Comparison of ENCODE assay signal across 1 cellular context in the genomic region with DNA sequence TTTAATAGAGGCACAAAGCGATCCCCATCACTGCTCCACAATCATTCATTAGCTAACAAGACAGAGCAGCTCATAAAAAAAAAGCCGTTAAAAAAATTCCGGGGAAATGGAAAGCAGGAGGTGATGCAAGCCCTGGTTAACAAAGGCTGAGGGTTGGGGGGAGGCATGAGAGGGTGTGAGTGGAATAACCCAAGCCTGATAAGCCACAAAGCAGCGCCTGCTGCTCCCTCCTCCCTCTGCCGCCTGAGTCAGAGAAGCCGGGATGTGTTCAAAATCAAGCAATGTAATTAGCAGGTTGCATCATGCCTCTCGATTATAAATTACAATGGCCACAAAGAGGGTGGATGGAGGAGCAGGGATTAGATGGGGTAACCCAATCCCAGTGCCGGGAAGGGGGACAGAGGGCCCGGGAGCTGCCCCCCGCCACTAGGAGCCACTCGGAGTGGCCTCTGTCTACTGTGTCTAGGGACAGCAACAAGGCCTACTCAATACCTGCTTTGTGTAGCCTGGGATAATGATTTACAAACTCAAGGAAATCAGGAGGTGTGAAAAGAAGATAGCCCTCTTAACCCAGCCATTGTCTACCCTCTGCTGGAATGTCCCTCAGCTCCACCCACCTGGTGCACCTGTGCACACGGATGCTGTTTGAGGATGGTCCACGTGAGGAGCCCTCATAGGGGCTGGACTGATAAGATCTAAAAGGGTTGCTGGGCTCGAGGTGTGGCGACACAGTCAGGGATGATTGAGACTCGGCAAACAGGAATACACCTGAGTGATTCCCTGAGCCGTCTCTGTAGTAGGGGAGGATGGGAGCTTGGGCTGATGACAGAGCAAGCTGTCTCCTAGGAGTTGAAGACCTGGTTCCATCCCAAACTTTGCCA.
TF ChIP-seq lines count a peak whose summit lies in the region.

No MANE protein-coding gene starts in this region.

TF ChIP-seq in HepG2, 621 proteins besides CTCF, POLR2A, EP300 and RAD21 (continued from another document and continues in another):
- TF ChIP-seq NCOA2 (CRISPR knock-in tag; IDR thresholded peaks at IDR 0.05): peak; percentile 92
- TF ChIP-seq, protein P1, sequence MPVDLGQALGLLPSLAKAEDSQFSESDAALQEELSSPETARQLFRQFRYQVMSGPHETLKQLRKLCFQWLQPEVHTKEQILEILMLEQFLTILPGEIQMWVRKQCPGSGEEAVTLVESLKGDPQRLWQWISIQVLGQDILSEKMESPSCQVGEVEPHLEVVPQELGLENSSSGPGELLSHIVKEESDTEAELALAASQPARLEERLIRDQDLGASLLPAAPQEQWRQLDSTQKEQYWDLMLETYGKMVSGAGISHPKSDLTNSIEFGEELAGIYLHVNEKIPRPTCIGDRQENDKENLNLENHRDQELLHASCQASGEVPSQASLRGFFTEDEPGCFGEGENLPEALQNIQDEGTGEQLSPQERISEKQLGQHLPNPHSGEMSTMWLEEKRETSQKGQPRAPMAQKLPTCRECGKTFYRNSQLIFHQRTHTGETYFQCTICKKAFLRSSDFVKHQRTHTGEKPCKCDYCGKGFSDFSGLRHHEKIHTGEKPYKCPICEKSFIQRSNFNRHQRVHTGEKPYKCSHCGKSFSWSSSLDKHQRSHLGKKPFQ (CRISPR knock-in tag; IDR thresholded peaks at IDR 0.05; ENCODE audit: insufficient replicate concordance): no peak
- TF ChIP-seq HOXA3 (CRISPR knock-in tag; IDR thresholded peaks at IDR 0.05): peak; percentile 86
- no peak for TF ChIP-seq ZNF572 (CRISPR knock-in tag; IDR thresholded peaks at IDR 0.05)
- TF ChIP-seq ZNF44 (CRISPR knock-in tag; IDR thresholded peaks at IDR 0.05): no peak
- TF ChIP-seq RCOR2 (CRISPR knock-in tag; IDR thresholded peaks at IDR 0.05): peak; percentile 95
- TF ChIP-seq, protein P2, sequence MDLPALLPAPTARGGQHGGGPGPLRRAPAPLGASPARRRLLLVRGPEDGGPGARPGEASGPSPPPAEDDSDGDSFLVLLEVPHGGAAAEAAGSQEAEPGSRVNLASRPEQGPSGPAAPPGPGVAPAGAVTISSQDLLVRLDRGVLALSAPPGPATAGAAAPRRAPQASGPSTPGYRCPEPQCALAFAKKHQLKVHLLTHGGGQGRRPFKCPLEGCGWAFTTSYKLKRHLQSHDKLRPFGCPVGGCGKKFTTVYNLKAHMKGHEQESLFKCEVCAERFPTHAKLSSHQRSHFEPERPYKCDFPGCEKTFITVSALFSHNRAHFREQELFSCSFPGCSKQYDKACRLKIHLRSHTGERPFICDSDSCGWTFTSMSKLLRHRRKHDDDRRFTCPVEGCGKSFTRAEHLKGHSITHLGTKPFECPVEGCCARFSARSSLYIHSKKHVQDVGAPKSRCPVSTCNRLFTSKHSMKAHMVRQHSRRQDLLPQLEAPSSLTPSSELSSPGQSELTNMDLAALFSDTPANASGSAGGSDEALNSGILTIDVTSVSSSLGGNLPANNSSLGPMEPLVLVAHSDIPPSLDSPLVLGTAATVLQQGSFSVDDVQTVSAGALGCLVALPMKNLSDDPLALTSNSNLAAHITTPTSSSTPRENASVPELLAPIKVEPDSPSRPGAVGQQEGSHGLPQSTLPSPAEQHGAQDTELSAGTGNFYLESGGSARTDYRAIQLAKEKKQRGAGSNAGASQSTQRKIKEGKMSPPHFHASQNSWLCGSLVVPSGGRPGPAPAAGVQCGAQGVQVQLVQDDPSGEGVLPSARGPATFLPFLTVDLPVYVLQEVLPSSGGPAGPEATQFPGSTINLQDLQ (CRISPR knock-in tag; IDR thresholded peaks at IDR 0.05): peak; percentile 84; the same call in 1 of the 2 replicates
- TF ChIP-seq ELF1 (CRISPR knock-in tag; IDR thresholded peaks at IDR 0.05): no peak
- TF ChIP-seq, protein P3, sequence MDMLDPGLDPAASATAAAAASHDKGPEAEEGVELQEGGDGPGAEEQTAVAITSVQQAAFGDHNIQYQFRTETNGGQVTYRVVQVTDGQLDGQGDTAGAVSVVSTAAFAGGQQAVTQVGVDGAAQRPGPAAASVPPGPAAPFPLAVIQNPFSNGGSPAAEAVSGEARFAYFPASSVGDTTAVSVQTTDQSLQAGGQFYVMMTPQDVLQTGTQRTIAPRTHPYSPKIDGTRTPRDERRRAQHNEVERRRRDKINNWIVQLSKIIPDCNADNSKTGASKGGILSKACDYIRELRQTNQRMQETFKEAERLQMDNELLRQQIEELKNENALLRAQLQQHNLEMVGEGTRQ (IDR thresholded peaks at IDR 0.05; ENCODE audit: low read depth, low read length): peak; percentile 36; the same call in 1 of the 2 replicates
- TF ChIP-seq, protein P3 (CRISPR knock-in tag; IDR thresholded peaks at IDR 0.05; ENCODE audit: borderline replicate concordance): no peak
- peak; percentile 46 for TF ChIP-seq NR2C2 (CRISPR knock-in tag; IDR thresholded peaks at IDR 0.05; ENCODE audit: borderline replicate concordance)
- no peak for TF ChIP-seq ZNF678 (CRISPR knock-in tag; IDR thresholded peaks at IDR 0.05)
- TF ChIP-seq ZNF496 (CRISPR knock-in tag; IDR thresholded peaks at IDR 0.05; ENCODE audit: insufficient replicate concordance): no peak
- no peak for TF ChIP-seq ZBTB1 (CRISPR knock-in tag; IDR thresholded peaks at IDR 0.05; ENCODE audit: borderline replicate concordance)
- no peak for TF ChIP-seq ZNF781 (CRISPR knock-in tag; IDR thresholded peaks at IDR 0.05; ENCODE audit: borderline replicate concordance, not compliant biosample characterization)
- TF ChIP-seq, protein P4, sequence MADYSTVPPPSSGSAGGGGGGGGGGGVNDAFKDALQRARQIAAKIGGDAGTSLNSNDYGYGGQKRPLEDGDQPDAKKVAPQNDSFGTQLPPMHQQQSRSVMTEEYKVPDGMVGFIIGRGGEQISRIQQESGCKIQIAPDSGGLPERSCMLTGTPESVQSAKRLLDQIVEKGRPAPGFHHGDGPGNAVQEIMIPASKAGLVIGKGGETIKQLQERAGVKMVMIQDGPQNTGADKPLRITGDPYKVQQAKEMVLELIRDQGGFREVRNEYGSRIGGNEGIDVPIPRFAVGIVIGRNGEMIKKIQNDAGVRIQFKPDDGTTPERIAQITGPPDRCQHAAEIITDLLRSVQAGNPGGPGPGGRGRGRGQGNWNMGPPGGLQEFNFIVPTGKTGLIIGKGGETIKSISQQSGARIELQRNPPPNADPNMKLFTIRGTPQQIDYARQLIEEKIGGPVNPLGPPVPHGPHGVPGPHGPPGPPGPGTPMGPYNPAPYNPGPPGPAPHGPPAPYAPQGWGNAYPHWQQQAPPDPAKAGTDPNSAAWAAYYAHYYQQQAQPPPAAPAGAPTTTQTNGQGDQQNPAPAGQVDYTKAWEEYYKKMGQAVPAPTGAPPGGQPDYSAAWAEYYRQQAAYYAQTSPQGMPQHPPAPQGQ (CRISPR knock-in tag; IDR thresholded peaks at IDR 0.05; ENCODE audit: borderline replicate concordance): no peak
- TF ChIP-seq MAF1 (CRISPR knock-in tag; IDR thresholded peaks at IDR 0.05; ENCODE audit: borderline replicate concordance): no peak
- TF ChIP-seq ZSCAN25 (CRISPR knock-in tag; IDR thresholded peaks at IDR 0.05): peak; percentile 66
- TF ChIP-seq TOPORS (CRISPR knock-in tag; IDR thresholded peaks at IDR 0.05): no peak
- TF ChIP-seq, protein P5, sequence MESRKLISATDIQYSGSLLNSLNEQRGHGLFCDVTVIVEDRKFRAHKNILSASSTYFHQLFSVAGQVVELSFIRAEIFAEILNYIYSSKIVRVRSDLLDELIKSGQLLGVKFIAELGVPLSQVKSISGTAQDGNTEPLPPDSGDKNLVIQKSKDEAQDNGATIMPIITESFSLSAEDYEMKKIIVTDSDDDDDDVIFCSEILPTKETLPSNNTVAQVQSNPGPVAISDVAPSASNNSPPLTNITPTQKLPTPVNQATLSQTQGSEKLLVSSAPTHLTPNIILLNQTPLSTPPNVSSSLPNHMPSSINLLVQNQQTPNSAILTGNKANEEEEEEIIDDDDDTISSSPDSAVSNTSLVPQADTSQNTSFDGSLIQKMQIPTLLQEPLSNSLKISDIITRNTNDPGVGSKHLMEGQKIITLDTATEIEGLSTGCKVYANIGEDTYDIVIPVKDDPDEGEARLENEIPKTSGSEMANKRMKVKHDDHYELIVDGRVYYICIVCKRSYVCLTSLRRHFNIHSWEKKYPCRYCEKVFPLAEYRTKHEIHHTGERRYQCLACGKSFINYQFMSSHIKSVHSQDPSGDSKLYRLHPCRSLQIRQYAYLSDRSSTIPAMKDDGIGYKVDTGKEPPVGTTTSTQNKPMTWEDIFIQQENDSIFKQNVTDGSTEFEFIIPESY (CRISPR knock-in tag; IDR thresholded peaks at IDR 0.05): peak; percentile 46; the same call in 1 of the 2 replicates
- TF ChIP-seq ZNF850 (CRISPR knock-in tag; conservative IDR thresholded peaks at IDR 0.05): no peak
- TF ChIP-seq, protein P6, sequence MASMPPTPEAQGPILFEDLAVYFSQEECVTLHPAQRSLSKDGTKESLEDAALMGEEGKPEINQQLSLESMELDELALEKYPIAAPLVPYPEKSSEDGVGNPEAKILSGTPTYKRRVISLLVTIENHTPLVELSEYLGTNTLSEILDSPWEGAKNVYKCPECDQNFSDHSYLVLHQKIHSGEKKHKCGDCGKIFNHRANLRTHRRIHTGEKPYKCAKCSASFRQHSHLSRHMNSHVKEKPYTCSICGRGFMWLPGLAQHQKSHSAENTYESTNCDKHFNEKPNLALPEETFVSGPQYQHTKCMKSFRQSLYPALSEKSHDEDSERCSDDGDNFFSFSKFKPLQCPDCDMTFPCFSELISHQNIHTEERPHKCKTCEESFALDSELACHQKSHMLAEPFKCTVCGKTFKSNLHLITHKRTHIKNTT (CRISPR knock-in tag; IDR thresholded peaks at IDR 0.05): no peak
- no peak for TF ChIP-seq SYNCRIP (IDR thresholded peaks at IDR 0.05; ENCODE audit: insufficient read depth, low read depth, low read length)
- no peak for TF ChIP-seq ZFP1 (CRISPR knock-in tag; IDR thresholded peaks at IDR 0.05)
- TF ChIP-seq SMYD3 (CRISPR knock-in tag; IDR thresholded peaks at IDR 0.05): peak; percentile 55; the same call in 1 of the 2 replicates
- TF ChIP-seq NCOA1 (CRISPR knock-in tag; IDR thresholded peaks at IDR 0.05): no peak
- TF ChIP-seq ZNF616 (CRISPR knock-in tag; IDR thresholded peaks at IDR 0.05; ENCODE audit: low read depth): no peak
- peak; percentile 56; the same call in 1 of the 2 replicates for TF ChIP-seq CBX5 (CRISPR knock-in tag; IDR thresholded peaks at IDR 0.05; ENCODE audit: borderline replicate concordance)
- TF ChIP-seq MXD4 (CRISPR knock-in tag; IDR thresholded peaks at IDR 0.05): peak; percentile 58; the same call in 1 of the 2 replicates
- no peak for TF ChIP-seq ZNF101 (CRISPR knock-in tag; IDR thresholded peaks at IDR 0.05; ENCODE audit: borderline replicate concordance, low read depth)
- TF ChIP-seq ZNF772 (CRISPR knock-in tag; IDR thresholded peaks at IDR 0.05): no peak; the same call in none of the 2 replicates
- TF ChIP-seq FIP1L1 (IDR thresholded peaks at IDR 0.05; ENCODE audit: borderline replicate concordance, insufficient read depth, low read depth, low read length): no peak
- no peak for TF ChIP-seq MATR3 (CRISPR knock-in tag; IDR thresholded peaks at IDR 0.05)
- TF ChIP-seq TSC22D2 (CRISPR knock-in tag; IDR thresholded peaks at IDR 0.05; ENCODE audit: borderline replicate concordance): no peak
- no peak for TF ChIP-seq AGO2 (optimal IDR thresholded peaks at IDR 0.05; ENCODE audit: low read depth, low read length)
- TF ChIP-seq, protein P7, sequence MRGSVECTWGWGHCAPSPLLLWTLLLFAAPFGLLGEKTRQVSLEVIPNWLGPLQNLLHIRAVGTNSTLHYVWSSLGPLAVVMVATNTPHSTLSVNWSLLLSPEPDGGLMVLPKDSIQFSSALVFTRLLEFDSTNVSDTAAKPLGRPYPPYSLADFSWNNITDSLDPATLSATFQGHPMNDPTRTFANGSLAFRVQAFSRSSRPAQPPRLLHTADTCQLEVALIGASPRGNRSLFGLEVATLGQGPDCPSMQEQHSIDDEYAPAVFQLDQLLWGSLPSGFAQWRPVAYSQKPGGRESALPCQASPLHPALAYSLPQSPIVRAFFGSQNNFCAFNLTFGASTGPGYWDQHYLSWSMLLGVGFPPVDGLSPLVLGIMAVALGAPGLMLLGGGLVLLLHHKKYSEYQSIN (CRISPR knock-in tag; IDR thresholded peaks at IDR 0.05; ENCODE audit: borderline replicate concordance): no peak; the same call in 1 of the 2 replicates
- peak; percentile 98 for TF ChIP-seq CEBPG (CRISPR knock-in tag; IDR thresholded peaks at IDR 0.05)
- no peak for TF ChIP-seq BRD4 (CRISPR knock-in tag; IDR thresholded peaks at IDR 0.05)
- TF ChIP-seq, protein P8, sequence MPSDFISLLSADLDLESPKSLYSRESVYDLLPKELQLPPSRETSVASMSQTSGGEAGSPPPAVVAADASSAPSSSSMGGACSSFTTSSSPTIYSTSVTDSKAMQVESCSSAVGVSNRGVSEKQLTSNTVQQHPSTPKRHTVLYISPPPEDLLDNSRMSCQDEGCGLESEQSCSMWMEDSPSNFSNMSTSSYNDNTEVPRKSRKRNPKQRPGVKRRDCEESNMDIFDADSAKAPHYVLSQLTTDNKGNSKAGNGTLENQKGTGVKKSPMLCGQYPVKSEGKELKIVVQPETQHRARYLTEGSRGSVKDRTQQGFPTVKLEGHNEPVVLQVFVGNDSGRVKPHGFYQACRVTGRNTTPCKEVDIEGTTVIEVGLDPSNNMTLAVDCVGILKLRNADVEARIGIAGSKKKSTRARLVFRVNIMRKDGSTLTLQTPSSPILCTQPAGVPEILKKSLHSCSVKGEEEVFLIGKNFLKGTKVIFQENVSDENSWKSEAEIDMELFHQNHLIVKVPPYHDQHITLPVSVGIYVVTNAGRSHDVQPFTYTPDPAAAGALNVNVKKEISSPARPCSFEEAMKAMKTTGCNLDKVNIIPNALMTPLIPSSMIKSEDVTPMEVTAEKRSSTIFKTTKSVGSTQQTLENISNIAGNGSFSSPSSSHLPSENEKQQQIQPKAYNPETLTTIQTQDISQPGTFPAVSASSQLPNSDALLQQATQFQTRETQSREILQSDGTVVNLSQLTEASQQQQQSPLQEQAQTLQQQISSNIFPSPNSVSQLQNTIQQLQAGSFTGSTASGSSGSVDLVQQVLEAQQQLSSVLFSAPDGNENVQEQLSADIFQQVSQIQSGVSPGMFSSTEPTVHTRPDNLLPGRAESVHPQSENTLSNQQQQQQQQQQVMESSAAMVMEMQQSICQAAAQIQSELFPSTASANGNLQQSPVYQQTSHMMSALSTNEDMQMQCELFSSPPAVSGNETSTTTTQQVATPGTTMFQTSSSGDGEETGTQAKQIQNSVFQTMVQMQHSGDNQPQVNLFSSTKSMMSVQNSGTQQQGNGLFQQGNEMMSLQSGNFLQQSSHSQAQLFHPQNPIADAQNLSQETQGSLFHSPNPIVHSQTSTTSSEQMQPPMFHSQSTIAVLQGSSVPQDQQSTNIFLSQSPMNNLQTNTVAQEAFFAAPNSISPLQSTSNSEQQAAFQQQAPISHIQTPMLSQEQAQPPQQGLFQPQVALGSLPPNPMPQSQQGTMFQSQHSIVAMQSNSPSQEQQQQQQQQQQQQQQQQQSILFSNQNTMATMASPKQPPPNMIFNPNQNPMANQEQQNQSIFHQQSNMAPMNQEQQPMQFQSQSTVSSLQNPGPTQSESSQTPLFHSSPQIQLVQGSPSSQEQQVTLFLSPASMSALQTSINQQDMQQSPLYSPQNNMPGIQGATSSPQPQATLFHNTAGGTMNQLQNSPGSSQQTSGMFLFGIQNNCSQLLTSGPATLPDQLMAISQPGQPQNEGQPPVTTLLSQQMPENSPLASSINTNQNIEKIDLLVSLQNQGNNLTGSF (CRISPR knock-in tag; IDR thresholded peaks at IDR 0.05): no peak
- no peak for TF ChIP-seq ZBTB3 (CRISPR knock-in tag; IDR thresholded peaks at IDR 0.05; ENCODE audit: borderline replicate concordance, low read depth)
- 0 out of 2 replicates have a peak, but pooled peaks have one; percentile 59 for TF ChIP-seq SP140L (CRISPR knock-in tag; IDR thresholded peaks at IDR 0.05; ENCODE audit: borderline replicate concordance)
